ENCODE assay signal across 8 cellular contexts in genomic region chr4:1249148-1249730, GRCh38. TPM values are rescaled to one million over a fixed set of nuclear protein-coding genes. Genes with fewer than 3 reads are reported as not detected.
DNase-seq lines count a peak whose midpoint lies in the region; ATAC-seq and TF ChIP-seq lines count a peak whose summit lies in the region.

No MANE protein-coding gene starts in this region.

- peak overlapping the region; percentile 89 for H3K4me2 ChIP-seq in mammary epithelial cell (ENCODE audit: insufficient read depth, low read depth, low read length)

- H2AFZ ChIP-seq in mammary epithelial cell (ENCODE audit: low read depth, low read length), result peak overlapping the region; percentile 80

- H3K27ac ChIP-seq in WERI-Rb-1 (peak overlapping the region; percentile 99), mammary epithelial cell (ENCODE audit: insufficient read depth, low read depth, low read length) (peak overlapping the region; percentile 54), spleen (peak overlapping the region; percentile 95 to 99 (median 98))

- TF ChIP-seq POLR2A in spleen (IDR thresholded peaks at IDR 0.05), result peak in 1 of 3 donors; percentile 41

- H3K4me3 ChIP-seq in WERI-Rb-1 (ENCODE audit: low read depth, low read length), result peak overlapping the region; percentile 66
- H3K4me3 ChIP-seq in mammary epithelial cell (replicated peaks in 1 of 3; ENCODE audit: insufficient read depth in 1 of 3, low read depth in 2 of 3, low read length in 3 of 3), result peak overlapping the region; percentile 54 to 62 (median 55)
- peak overlapping the region; percentile 57 to 93 (median 68) for H3K4me3 ChIP-seq in spleen

- peak; percentile 85 for DNase-seq in NCI-H1436 (lab: John Stamatoyannopoulos, UW)
- no peak for DNase-seq in NCI-H1436 treated with DMSO at 0.1 percent for 48 hours (lab: John Stamatoyannopoulos, UW)
- DNase-seq in NCI-H146 treated with DMSO at 0.1 percent for 48 hours (lab: John Stamatoyannopoulos, UW; ENCODE audit: unreplicated experiment), result peak; percentile 18
- DNase-seq in WERI-Rb-1, result peak; percentile 85
- DNase-seq in mammary epithelial cell, result peak; percentile 81
- peak; percentile 90 for DNase-seq in iris pigment epithelial cell (ENCODE audit: low read depth)
- peak; percentile 97 for DNase-seq in spleen

- ATAC-seq in HG02642 (IDR thresholded peaks at IDR 0.05; ENCODE audit: poor library complexity, unreplicated experiment), result peak; percentile 65

- BruUV-seq in mammary epithelial cell (replicated peaks; lab: Mats Ljungman, UMichigan), result no TSS peak

- dilution Hi-C loops in mammary epithelial cell (cut with HindIII; ENCODE audit: low sequenced_read_pairs), result no loop called here

- peaks cover 32% of the 10 kb centered on the region for H3K4me1 ChIP-seq in mammary epithelial cell (ENCODE audit: insufficient read depth, low read length)
- H3K4me1 ChIP-seq in spleen, result peaks cover 46 to 84% (median 61%) of the 10 kb centered on the region in 6 donors

- H3K27me3 ChIP-seq in WERI-Rb-1 (ENCODE audit: insufficient read depth, low read depth, severe bottlenecking) (no peaks in the 10 kb centered on the region), mammary epithelial cell (ENCODE audit: insufficient read depth, low read length) (no peaks in the 10 kb centered on the region), spleen (replicated peaks in 1 of 7) (no peaks in the 10 kb centered on the region)

- peaks cover 54% of the 10 kb centered on the region for H3K36me3 ChIP-seq in WERI-Rb-1
- H3K36me3 ChIP-seq in mammary epithelial cell (ENCODE audit: insufficient read depth, low read length), result no peaks in the 10 kb centered on the region
- H3K36me3 ChIP-seq in spleen, result peaks cover 0 to 20% (median 0%) of the 10 kb centered on the region in 6 donors

- TF ChIP-seq CTCF in WERI-Rb-1 (IDR thresholded peaks at IDR 0.05; ENCODE audit: low read depth, low read length) (0 out of 2 replicates have a peak, but pooled peaks have one; percentile 2), mammary epithelial cell (conservative IDR thresholded peaks at IDR 0.05 in 1 of 2, IDR thresholded peaks at IDR 0.05 in 1 of 2; ENCODE audit: extremely low read depth in 1 of 2, insufficient read depth in 1 of 2, low read depth in 1 of 2, low read length in 2 of 2) (no peak), spleen (IDR thresholded peaks at IDR 0.05 in 8 of 11, conservative IDR thresholded peaks at IDR 0.05 in 3 of 11) (no peak)

- CTCF ChIA-PET in mammary epithelial cell (lab: Charles Lee; ENCODE audit: low non-redundant PET), result no interaction called here

- WGBS in mammary epithelial cell (ENCODE audit: low coverage, missing lambda C conversion rate), result no CpG with 5 or more reads among the region's 86 CpGs
- 0 to 1% (median 1%) methylated on average over 19 to 86 of the region's 86 CpGs for WGBS in spleen, 5 donors

- in situ Hi-C loops in mammary epithelial cell (cut with MboI; ENCODE audit: low sequenced_read_pairs in 2 of 2), result no loop called here

- peaks cover 52% of the 10 kb centered on the region for H3K79me2 ChIP-seq in mammary epithelial cell (ENCODE audit: insufficient read depth, low read length)

- no peak overlapping the region for H3K9ac ChIP-seq in mammary epithelial cell (ENCODE audit: insufficient read depth, low read length)

- H3K9me3 ChIP-seq in WERI-Rb-1 (ENCODE audit: severe bottlenecking) (peaks cover 19% of the 10 kb centered on the region), mammary epithelial cell (replicated peaks; ENCODE audit: insufficient read depth, low read length) (peaks cover 26% of the 10 kb centered on the region), spleen (peaks cover 0 to 2% (median 0%) of the 10 kb centered on the region in 8 donors)

- intact Hi-C loops in mammary epithelial cell (cut with micrococcal nuclease) (loop anchor here (1.0 to 5.0 kb wide), 2 partner anchors 82 to 97 kb away; no protein-coding TSS in a partner anchor), spleen (cut with DNase I; ENCODE audit: low total_unique reads) (loop anchor here (2.0 kb wide), 1 partner anchor 98 kb away; the partner anchor contains the start of gene UVSSA)

- peaks cover 7% of the 10 kb centered on the region for H4K20me1 ChIP-seq in mammary epithelial cell (ENCODE audit: insufficient read depth, low read length)

RNA-seq across cellular contexts. Expression of gene CTBP1, which starts 0.3 kb away (rescaled TPM):
- total RNA-seq in mammary epithelial cell, result 100 to 1,000 TPM; 127 to 237 TPM
- 83.3 TPM for polyA plus RNA-seq in mammary epithelial cell
- 32.7 TPM for polyA minus RNA-seq in mammary epithelial cell
- total RNA-seq in spleen, result 100 to 1,000 TPM; 162 to 226 (median 196) TPM
- 100 to 1,000 TPM; 101 to 176 (median 123) TPM for polyA plus RNA-seq in spleen

RNA-seq across cellular contexts. Expression of gene MAEA, which starts 40.5 kb away (rescaled TPM):
- total RNA-seq in mammary epithelial cell (100 to 1,000 TPM in 1 of 2 donors, 10 to 100 TPM in 1; 80.4 to 109 TPM), spleen (100 to 1,000 TPM in 1 of 7 donors, 10 to 100 TPM in 6; 64.3 to 112 (median 85.6) TPM)
- polyA plus RNA-seq in mammary epithelial cell (120 TPM), spleen (10 to 100 TPM; 46.6 to 76.5 (median 58.8) TPM)
- 86.1 TPM for polyA minus RNA-seq in mammary epithelial cell
